ENCODE assay signal across 19 cellular contexts in genomic region chr9:97534961-97535594, GRCh38.
"Had no signal": no experiment of that assay in that cellular context is flagged by ENCODE, and none has a peak within 500 bp of the region (broad histone marks: within the 10 kb centered on the region; RNA-seq: fewer than 3 reads in every experiment).

No MANE protein-coding gene starts in this region.

- H3K4me1 ChIP-seq: left lung, spleen had no signal

- H3K9me3 ChIP-seq: left lung, ovary had no signal

- H3K36me3 ChIP-seq: left lung, ovary, spleen, WERI-Rb-1 had no signal

- FAIRE-seq: colon, kidney had no signal

- H3K27ac Mint-ChIP-seq: activated naive CD8-positive, alpha-beta T cell treated with anti-CD3 and anti-CD28 coated beads for 36 hours had no signal

- H3K27me3 ChIP-seq: dorsolateral prefrontal cortex, left lung, ovary, spleen, tibial nerve had no signal

- ATAC-seq: left lung had no signal

- H3K36me3 Mint-ChIP-seq: activated naive CD8-positive, alpha-beta T cell treated with anti-CD3 and anti-CD28 coated beads for 36 hours had no signal

- H3K4me1 Mint-ChIP-seq: activated naive CD8-positive, alpha-beta T cell treated with anti-CD3 and anti-CD28 coated beads for 36 hours had no signal

- H3K27ac ChIP-seq: left lung, spleen, WERI-Rb-1 had no signal

- H3K4me3 ChIP-seq: dorsolateral prefrontal cortex, left lung, ovary, spleen, tibial nerve had no signal

- H3K4me3 Mint-ChIP-seq: activated naive CD8-positive, alpha-beta T cell treated with anti-CD3 and anti-CD28 coated beads for 36 hours had no signal

- DNase-seq: activated CD4-positive, alpha-beta T cell treated with anti-CD3 and anti-CD28 coated beads for 1 hour; activated CD8-positive, alpha-beta memory T cell treated with anti-CD3 and anti-CD28 coated beads for 24 hours; activated CD8-positive, alpha-beta memory T cell treated with anti-CD3 and anti-CD28 coated beads, Interleukin-2, amount 50 U/mL, for 48 hours; activated naive CD8-positive, alpha-beta T cell treated with anti-CD3 and anti-CD28 coated beads for 36 hours; activated T-cell treated with anti-CD3 and anti-CD28 coated beads, Interleukin-2, amount 50 U/mL, for 48 hours; amniotic stem cell; central memory CD4-positive, alpha-beta T cell; dorsolateral prefrontal cortex; foreskin fibroblast; glutamatergic neuron; kidney; left lung; spleen; stimulated activated naive CD4-positive, alpha-beta T cell; substantia nigra; WERI-Rb-1 had no signal

- H3K27me3 Mint-ChIP-seq: activated naive CD8-positive, alpha-beta T cell treated with anti-CD3 and anti-CD28 coated beads for 36 hours had no signal

- H3K9me3 Mint-ChIP-seq: activated naive CD8-positive, alpha-beta T cell treated with anti-CD3 and anti-CD28 coated beads for 36 hours had no signal
